ENCODE assay signal across 11 cellular contexts in the genomic region with DNA sequence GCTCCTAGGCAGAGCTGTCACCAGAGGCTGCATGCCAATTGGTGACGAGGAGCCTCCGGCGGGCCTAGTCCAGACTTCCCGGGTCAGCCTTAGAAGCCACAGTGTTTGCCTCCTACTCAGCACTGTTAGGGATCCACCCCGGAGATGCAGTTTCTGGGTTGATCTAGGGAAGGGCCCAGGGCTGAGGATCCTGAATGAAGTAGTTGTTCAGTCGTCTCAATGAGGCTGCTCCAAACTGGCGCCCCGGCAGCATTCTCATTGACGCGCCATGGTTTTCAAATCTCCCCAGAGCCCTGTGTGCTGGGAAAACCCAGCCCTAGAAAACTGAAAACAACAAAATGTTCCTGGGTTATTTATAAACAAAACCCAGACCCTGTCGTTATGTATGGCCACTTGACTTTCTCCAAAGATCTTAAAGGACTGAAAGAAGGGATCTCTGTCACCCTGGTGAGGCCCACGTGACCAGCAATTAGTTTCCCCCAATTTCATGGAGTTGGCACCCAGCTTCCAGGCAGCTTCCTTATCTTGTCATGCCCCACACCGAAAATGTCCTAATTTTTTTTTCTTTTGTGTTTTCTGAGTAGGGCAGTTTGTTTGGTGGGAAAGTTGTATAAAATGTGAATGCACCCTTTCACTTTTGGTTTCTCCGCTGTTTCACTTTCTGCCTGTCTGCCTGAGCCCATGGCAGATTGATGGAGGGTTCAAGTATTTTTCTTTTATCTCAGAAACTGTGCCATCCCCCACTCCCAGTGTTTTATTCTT. TPM values are rescaled to one million over a fixed set of nuclear protein-coding genes. Genes with fewer than 3 reads are reported as not detected.
DNase-seq lines count a peak whose midpoint lies in the region; ATAC-seq, FAIRE-seq and TF ChIP-seq lines count a peak whose summit lies in the region.
"Had no signal": no experiment of that assay in that cellular context is flagged by ENCODE, and none has a peak within 500 bp of the region (broad histone marks: within the 10 kb centered on the region; RNA-seq: fewer than 3 reads in every experiment).

No MANE protein-coding gene starts in this region.

- no peak for DNase-seq in GM19239 (ENCODE audit: insufficient read length, low spot score)
- no peak for DNase-seq in glutamatergic neuron
- no peak for DNase-seq in stimulated activated naive CD8-positive, alpha-beta T cell treated with anti-CD3 and anti-CD28 coated beads, Interleukin-15, amount 100 ng/mL, for 72 hours
- DNase-seq in NCI-H1105 (lab: John Stamatoyannopoulos, UW) = no peak
- DNase-seq in stimulated activated CD4-positive, alpha-beta T cell treated with anti-CD3 and anti-CD28 coated beads, Interleukin-4, amount 100 ng/mL, for 4 hours = no peak
- DNase-seq: cortex of kidney, kidney glomerular epithelial cell, NCI-H1092, T1000 had no signal

- H3K4me1 Mint-ChIP-seq in T-helper 1 cell treated with Interleukin-12 subunit alpha and Interleukin-12 subunit beta and Interleukin-4 antibody, amounts not matched to agents 30 μg/mL and 1 μg/mL, for 36 hours (ENCODE audit: low read depth) = peaks cover 49% of the 10 kb centered on the region
- H3K4me1 Mint-ChIP-seq in glutamatergic neuron (ENCODE audit: low read depth, unreplicated experiment) = peaks cover 16% of the 10 kb centered on the region
- H3K4me1 Mint-ChIP-seq in stimulated activated naive CD8-positive, alpha-beta T cell treated with anti-CD3 and anti-CD28 coated beads, Interleukin-15, amount 100 ng/mL, for 72 hours = peaks cover 73% of the 10 kb centered on the region

- peaks cover 15% of the 10 kb centered on the region for H3K36me3 Mint-ChIP-seq in T-helper 1 cell treated with Interleukin-12 subunit alpha and Interleukin-12 subunit beta and Interleukin-4 antibody, amounts not matched to agents 30 μg/mL and 1 μg/mL, for 36 hours (ENCODE audit: low read depth)
- no peaks in the 10 kb centered on the region for H3K36me3 Mint-ChIP-seq in glutamatergic neuron (ENCODE audit: unreplicated experiment)

- no peaks in the 10 kb centered on the region for H3K27me3 Mint-ChIP-seq in T-helper 1 cell treated with Interleukin-12 subunit alpha and Interleukin-12 subunit beta and Interleukin-4 antibody, amounts not matched to agents 30 μg/mL and 1 μg/mL, for 36 hours (ENCODE audit: low read depth)
- H3K27me3 Mint-ChIP-seq in glutamatergic neuron (ENCODE audit: unreplicated experiment) = peaks cover 17% of the 10 kb centered on the region
- no peaks in the 10 kb centered on the region for H3K27me3 Mint-ChIP-seq in stimulated activated naive CD8-positive, alpha-beta T cell treated with anti-CD3 and anti-CD28 coated beads, Interleukin-15, amount 100 ng/mL, for 72 hours

- H3K4me3 Mint-ChIP-seq in T-helper 1 cell treated with Interleukin-12 subunit alpha and Interleukin-12 subunit beta and Interleukin-4 antibody, amounts not matched to agents 30 μg/mL and 1 μg/mL, for 36 hours = peak overlapping the region; percentile 88
- H3K4me3 Mint-ChIP-seq in glutamatergic neuron (ENCODE audit: unreplicated experiment) = peak overlapping the region; percentile 95
- H3K4me3 Mint-ChIP-seq in stimulated activated naive CD8-positive, alpha-beta T cell treated with anti-CD3 and anti-CD28 coated beads, Interleukin-15, amount 100 ng/mL, for 72 hours = peak overlapping the region; percentile 92 to 96

- H3K27ac Mint-ChIP-seq in T-helper 1 cell treated with Interleukin-12 subunit alpha and Interleukin-12 subunit beta and Interleukin-4 antibody, amounts not matched to agents 30 μg/mL and 1 μg/mL, for 36 hours = peak overlapping the region; percentile 90
- H3K27ac Mint-ChIP-seq in glutamatergic neuron (ENCODE audit: unreplicated experiment) = no peak overlapping the region
- H3K27ac Mint-ChIP-seq in stimulated activated naive CD8-positive, alpha-beta T cell treated with anti-CD3 and anti-CD28 coated beads, Interleukin-15, amount 100 ng/mL, for 72 hours = peak overlapping the region; percentile 86 to 90

- TF ChIP-seq CTCF in glutamatergic neuron (IDR thresholded peaks at IDR 0.05; ENCODE audit: partially characterized antibody, unreplicated experiment) = no peak

- no peak for ATAC-seq in stimulated activated naive CD8-positive, alpha-beta T cell treated with anti-CD3 and anti-CD28 coated beads, Interleukin-15, amount 100 ng/mL, for 72 hours
- ATAC-seq in GM18520 (IDR thresholded peaks at IDR 0.05; ENCODE audit: unreplicated experiment) = no peak

- FAIRE-seq in GM19239 (lab: Jason Lieb, UNC) = peak; percentile 77

- H3K9me3 Mint-ChIP-seq in T-helper 1 cell treated with Interleukin-12 subunit alpha and Interleukin-12 subunit beta and Interleukin-4 antibody, amounts not matched to agents 30 μg/mL and 1 μg/mL, for 36 hours = no peaks in the 10 kb centered on the region
- peaks cover 6% of the 10 kb centered on the region for H3K9me3 Mint-ChIP-seq in glutamatergic neuron (ENCODE audit: unreplicated experiment)
- no peaks in the 10 kb centered on the region for H3K9me3 Mint-ChIP-seq in stimulated activated naive CD8-positive, alpha-beta T cell treated with anti-CD3 and anti-CD28 coated beads, Interleukin-15, amount 100 ng/mL, for 72 hours

RNA-seq across cellular contexts. Expression of a gene that starts 2.0 kb away (rescaled TPM):
- total RNA-seq in glutamatergic neuron (ENCODE audit: unreplicated experiment) = 114 TPM

RNA-seq across cellular contexts. Expression of a gene that starts 36.0 kb away (rescaled TPM):
- total RNA-seq in glutamatergic neuron (ENCODE audit: unreplicated experiment) = 2.3 TPM

RNA-seq across cellular contexts. Expression of a gene that starts 36.6 kb away (rescaled TPM):
- total RNA-seq in glutamatergic neuron (ENCODE audit: unreplicated experiment) = 25.9 TPM

RNA-seq across cellular contexts. Expression of a gene that starts 44.1 kb away (rescaled TPM):
- 148 TPM for total RNA-seq in glutamatergic neuron (ENCODE audit: unreplicated experiment)

RNA-seq across cellular contexts. Expression of a gene that starts 55.3 kb away (rescaled TPM):
- not detected for total RNA-seq in glutamatergic neuron (ENCODE audit: unreplicated experiment)
